Comparison of ENCODE assay signal across 8 cellular contexts in genomic region chr1:40078512-40079333, GRCh38. TPM values are rescaled to one million over a fixed set of nuclear protein-coding genes. Genes with fewer than 3 reads are reported as not detected.
DNase-seq lines count a peak whose midpoint lies in the region; ATAC-seq, FAIRE-seq and TF ChIP-seq lines count a peak whose summit lies in the region.

No MANE protein-coding gene starts in this region.

- DNase-seq in activated T-cell treated with anti-CD3 and anti-CD28 coated beads for 1 hour (ENCODE audit: low read depth) = peak; percentile 23
- no peak for DNase-seq in activated T-cell treated with anti-CD3 and anti-CD28 coated beads, Interleukin-2, amount 50 U/mL, for 1 hour
- peak; percentile 61 for DNase-seq in NCI-H1105 treated with DMSO at 0.1 percent for 48 hours (lab: John Stamatoyannopoulos, UW)
- DNase-seq in T-cell = peak in 25 of 34 experiments; percentile 7 to 58 (median 32)
- DNase-seq in bronchial epithelial cell (ENCODE audit: low read depth) = peak; percentile 59
- no peak for DNase-seq in left lobe of liver (ENCODE audit: low spot score)
- DNase-seq in stimulated activated naive B cell treated with anti-CD40 and anti-IgM and Interleukin-4, amounts not matched to agents 10 μg/mL and 1 μg/mL and 100 μg/mL, for 72 hours = peak; percentile 35

- H3K27me3 ChIP-seq in bronchial epithelial cell (ENCODE audit: control insufficient read depth, insufficient read depth, low read length) = no peaks in the 10 kb centered on the region

- no peak overlapping the region for H3K4me3 Mint-ChIP-seq in T-cell
- H3K4me3 Mint-ChIP-seq in stimulated activated naive B cell treated with anti-CD40 and anti-IgM and Interleukin-4, amounts not matched to agents 10 μg/mL and 1 μg/mL and 100 μg/mL, for 72 hours = no peak overlapping the region

- POLR2A ChIA-PET in T-cell (lab: Charles Lee) = interaction anchor here (0.6 kb wide), 2 partner anchors 110 to 256 kb away, joined by 3 to 8 read pairs; no protein-coding TSS in a partner anchor

- TF ChIP-seq CTCF in bronchial epithelial cell (IDR thresholded peaks at IDR 0.05; ENCODE audit: insufficient read depth, low read length, severe bottlenecking) = peak; percentile 78

- H3K4me1 Mint-ChIP-seq in T-cell = peaks cover 6 to 15% (median 9%) of the 10 kb centered on the region in 3 donors
- peaks cover 8 to 14% of the 10 kb centered on the region in 2 donors for H3K4me1 Mint-ChIP-seq in stimulated activated naive B cell treated with anti-CD40 and anti-IgM and Interleukin-4, amounts not matched to agents 10 μg/mL and 1 μg/mL and 100 μg/mL, for 72 hours

- CTCF ChIA-PET in T-cell (lab: Charles Lee) = interaction anchor here (0.6 to 1.5 kb wide), 13 partner anchors 8 to 327 kb away, joined by 3 to 7 read pairs (median 3); no protein-coding TSS in a partner anchor

- H3K27ac Mint-ChIP-seq in T-cell = peak overlapping the region; percentile 48 to 71
- no peak overlapping the region for H3K27ac Mint-ChIP-seq in stimulated activated naive B cell treated with anti-CD40 and anti-IgM and Interleukin-4, amounts not matched to agents 10 μg/mL and 1 μg/mL and 100 μg/mL, for 72 hours

- H3K36me3 Mint-ChIP-seq in T-cell = peaks cover 35% of the 10 kb centered on the region
- peaks cover 29 to 52% of the 10 kb centered on the region in 2 donors for H3K36me3 Mint-ChIP-seq in stimulated activated naive B cell treated with anti-CD40 and anti-IgM and Interleukin-4, amounts not matched to agents 10 μg/mL and 1 μg/mL and 100 μg/mL, for 72 hours

- H3K27me3 Mint-ChIP-seq in T-cell = no peaks in the 10 kb centered on the region
- H3K27me3 Mint-ChIP-seq in stimulated activated naive B cell treated with anti-CD40 and anti-IgM and Interleukin-4, amounts not matched to agents 10 μg/mL and 1 μg/mL and 100 μg/mL, for 72 hours = no peaks in the 10 kb centered on the region

- peaks cover 1% of the 10 kb centered on the region for H3K36me3 ChIP-seq in bronchial epithelial cell (ENCODE audit: control insufficient read depth, insufficient read depth, low read length)

- ATAC-seq in T-cell (replicated peaks in 1 of 4) = peak; percentile 64 to 80 (median 70)
- ATAC-seq in left lobe of liver = peak; percentile 89
- ATAC-seq in stimulated activated naive B cell treated with anti-CD40 and anti-IgM and Interleukin-4, amounts not matched to agents 10 μg/mL and 1 μg/mL and 100 μg/mL, for 72 hours (replicated peaks) = peak; percentile 79 to 84
- no peak for ATAC-seq in HG03571 (IDR thresholded peaks at IDR 0.05; ENCODE audit: unreplicated experiment)

- no peaks in the 10 kb centered on the region for H3K9me3 Mint-ChIP-seq in T-cell
- no peaks in the 10 kb centered on the region for H3K9me3 Mint-ChIP-seq in stimulated activated naive B cell treated with anti-CD40 and anti-IgM and Interleukin-4, amounts not matched to agents 10 μg/mL and 1 μg/mL and 100 μg/mL, for 72 hours

- FAIRE-seq in bronchial epithelial cell (lab: Jason Lieb, UNC) = no peak

- H3K4me3 ChIP-seq in bronchial epithelial cell (ENCODE audit: low read depth, low read length) = no peak overlapping the region

RNA-seq across cellular contexts. Expression of gene PPT1, which starts 18.3 kb away (rescaled TPM):
- total RNA-seq in T-cell (10 to 100 TPM; 44.4 to 72.6 (median 53.1) TPM), bronchial epithelial cell (29.4 and 29.5 TPM in 2 replicates), left lobe of liver (14.0 TPM)

RNA-seq across cellular contexts. Expression of gene CAP1, which starts 38.2 kb away (rescaled TPM):
- total RNA-seq in T-cell (100 to 1,000 TPM; 293 to 345 (median 298) TPM), bronchial epithelial cell (359 and 380 TPM in 2 replicates), left lobe of liver (98.9 TPM)

Comparison
In these comparisons a context has a peak if more than half of its experiments do, and no peak if none do; other contexts are left out.
1. DNase-seq: peak in activated T-cell treated with anti-CD3 and anti-CD28 coated beads for 1 hour (single experiment), NCI-H1105 treated with DMSO at 0.1 percent for 48 hours (single experiment), T-cell (25 of 34), bronchial epithelial cell (single experiment) and stimulated activated naive B cell treated with anti-CD40 and anti-IgM and Interleukin-4, amounts not matched to agents 10 μg/mL and 1 μg/mL and 100 μg/mL, for 72 hours (single experiment); none in activated T-cell treated with anti-CD3 and anti-CD28 coated beads, Interleukin-2, amount 50 U/mL, for 1 hour (single experiment) and left lobe of liver (single experiment).